ENCODE assay signal across 32 cellular contexts in the genomic region with DNA sequence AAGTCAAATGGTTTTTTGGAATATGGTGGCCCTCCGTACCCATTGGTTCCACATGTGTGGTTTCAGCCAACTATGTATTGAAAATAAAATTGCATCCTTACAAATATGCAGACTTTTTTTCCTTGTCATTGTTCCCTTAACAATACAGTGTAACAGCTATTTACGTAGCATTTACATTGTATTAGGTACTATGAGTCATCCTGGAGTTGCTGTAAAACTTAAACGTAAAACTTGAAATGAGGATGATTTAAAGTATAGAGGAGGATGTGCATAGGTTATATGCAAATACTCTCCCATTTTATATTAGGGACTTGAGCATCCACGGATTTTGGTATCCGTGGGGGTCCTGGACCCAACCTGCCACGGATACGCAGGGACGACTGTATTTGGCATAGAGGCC. TPM values are rescaled to one million over a fixed set of nuclear protein-coding genes. Genes with fewer than 3 reads are reported as not detected.
"Had no signal": no experiment of that assay in that cellular context is flagged by ENCODE, and none has a peak within 500 bp of the region (broad histone marks: within the 10 kb centered on the region; RNA-seq: fewer than 3 reads in every experiment).

No MANE protein-coding gene starts in this region.

- H3K4me3 Mint-ChIP-seq: activated CD4-positive, alpha-beta memory T cell treated with anti-CD3 and anti-CD28 coated beads, Interleukin-2, amount 10 ng/mL, durations not matched to agents 7 days and 5 days; activated CD4-positive, alpha-beta T cell treated with anti-CD3 and anti-CD28 coated beads, Interleukin-2, amount 10 ng/mL, durations not matched to agents 7 days and 5 days; activated naive CD4-positive, alpha-beta T cell treated with anti-CD3 and anti-CD28 coated beads, Interleukin-2, amount 10 ng/mL, durations not matched to agents 7 days and 5 days; activated T-helper 1 cell treated with anti-CD3 and anti-CD28 coated beads, Interleukin-12 subunit alpha, Interleukin-12 subunit beta, Interleukin-2, Interleukin-4 antibody, amounts not matched to agents 30 ng/mL and 10 ng/mL and 1 ng/mL, durations not matched to agents 14 hours and 24 hours and 36 hours; brain; effector memory CD8-positive, alpha-beta T cell had no signal

- H3K4me1 ChIP-seq: ascending aorta, breast epithelium, colonic mucosa, esophagus squamous epithelium, gastroesophageal sphincter, heart right ventricle had no signal

- H3K79me2 ChIP-seq: hepatocyte had no signal

- H3K27ac Mint-ChIP-seq: activated CD4-positive, alpha-beta memory T cell treated with anti-CD3 and anti-CD28 coated beads, Interleukin-2, amount 10 ng/mL, durations not matched to agents 7 days and 5 days; activated CD4-positive, alpha-beta T cell treated with anti-CD3 and anti-CD28 coated beads, Interleukin-2, amount 10 ng/mL, durations not matched to agents 7 days and 5 days; activated naive CD4-positive, alpha-beta T cell treated with anti-CD3 and anti-CD28 coated beads, Interleukin-2, amount 10 ng/mL, durations not matched to agents 7 days and 5 days; activated T-helper 1 cell treated with anti-CD3 and anti-CD28 coated beads, Interleukin-12 subunit alpha, Interleukin-12 subunit beta, Interleukin-2, Interleukin-4 antibody, amounts not matched to agents 30 ng/mL and 10 ng/mL and 1 ng/mL, durations not matched to agents 14 hours and 24 hours and 36 hours; activated T-helper 2 cell treated with anti-CD3 and anti-CD28 coated beads, Interferon-gamma antibody, Interleukin-2, Interleukin-4, amounts not matched to agents 10 μg/mL and 5 μg/mL and 100 μg/mL, durations not matched to agents 14 hours and 24 hours and 36 hours; brain; effector memory CD8-positive, alpha-beta T cell had no signal

- DNase-seq: activated CD4-positive, alpha-beta memory T cell treated with anti-CD3 and anti-CD28 coated beads, Interleukin-2, amount 10 ng/mL, durations not matched to agents 7 days and 5 days; activated CD4-positive, alpha-beta T cell treated with anti-CD3 and anti-CD28 coated beads for 1 hour; activated CD4-positive, alpha-beta T cell treated with anti-CD3 and anti-CD28 coated beads for 4 hours; activated CD4-positive, alpha-beta T cell treated with anti-CD3 and anti-CD28 coated beads, Interleukin-2, amount 10 ng/mL, durations not matched to agents 7 days and 5 days; activated CD4-positive, alpha-beta T cell treated with anti-CD3 and anti-CD28 coated beads, Interleukin-2, amount 50 U/mL, for 4 hours; activated effector memory CD4-positive, alpha-beta T cell treated with anti-CD3 and anti-CD28 coated beads, Interleukin-2, amount 50 U/mL, for 16 hours; activated naive CD4-positive, alpha-beta T cell treated with anti-CD3 and anti-CD28 coated beads, Interleukin-2, amount 10 ng/mL, durations not matched to agents 7 days and 5 days; activated T-cell treated with anti-CD3 and anti-CD28 coated beads, Interleukin-2, amount 50 U/mL, for 1 hour; activated T-cell treated with anti-CD3 and anti-CD28 coated beads, Interleukin-2, amount 50 U/mL, for 48 hours; central memory CD4-positive, alpha-beta T cell; cerebellar nuclear complex; colonic mucosa; dorsolateral prefrontal cortex; effector memory CD8-positive, alpha-beta T cell; esophagus squamous epithelium; foreskin melanocyte; heart right ventricle; T-helper 2 cell had no signal

- H3K9me3 Mint-ChIP-seq: activated CD4-positive, alpha-beta memory T cell treated with anti-CD3 and anti-CD28 coated beads, Interleukin-2, amount 10 ng/mL, durations not matched to agents 7 days and 5 days; activated CD4-positive, alpha-beta T cell treated with anti-CD3 and anti-CD28 coated beads, Interleukin-2, amount 10 ng/mL, durations not matched to agents 7 days and 5 days; activated naive CD4-positive, alpha-beta T cell treated with anti-CD3 and anti-CD28 coated beads, Interleukin-2, amount 10 ng/mL, durations not matched to agents 7 days and 5 days; activated naive CD4-positive, alpha-beta T cell treated with anti-CD3 and anti-CD28 coated beads, Interleukin-2, amount 50 U/mL, for 72 hours; activated T-helper 1 cell treated with anti-CD3 and anti-CD28 coated beads, Interleukin-12 subunit alpha, Interleukin-12 subunit beta, Interleukin-2, Interleukin-4 antibody, amounts not matched to agents 30 ng/mL and 10 ng/mL and 1 ng/mL, durations not matched to agents 14 hours and 24 hours and 36 hours; activated T-helper 2 cell treated with anti-CD3 and anti-CD28 coated beads, Interferon-gamma antibody, Interleukin-2, Interleukin-4, amounts not matched to agents 10 μg/mL and 5 μg/mL and 100 μg/mL, durations not matched to agents 14 hours and 24 hours and 36 hours; brain; effector memory CD8-positive, alpha-beta T cell had no signal

- H3K4me2 ChIP-seq: hepatocyte had no signal

- H3K27me3 ChIP-seq: ascending aorta, breast epithelium, cardiac muscle cell, colonic mucosa, dorsolateral prefrontal cortex, esophagus squamous epithelium, gastroesophageal sphincter, heart right ventricle, hepatocyte had no signal

- H3K36me3 ChIP-seq: breast epithelium, colonic mucosa had no signal

- H3K27me3 Mint-ChIP-seq: activated CD4-positive, alpha-beta memory T cell treated with anti-CD3 and anti-CD28 coated beads, Interleukin-2, amount 10 ng/mL, durations not matched to agents 7 days and 5 days; activated CD4-positive, alpha-beta T cell treated with anti-CD3 and anti-CD28 coated beads, Interleukin-2, amount 10 ng/mL, durations not matched to agents 7 days and 5 days; activated naive CD4-positive, alpha-beta T cell treated with anti-CD3 and anti-CD28 coated beads, Interleukin-2, amount 10 ng/mL, durations not matched to agents 7 days and 5 days; brain; effector memory CD8-positive, alpha-beta T cell had no signal

- H3K4me3 ChIP-seq: ascending aorta, breast epithelium, cardiac muscle cell, colonic mucosa, dorsolateral prefrontal cortex, esophagus squamous epithelium, gastroesophageal sphincter, heart right ventricle, hepatocyte had no signal

- H3K27ac ChIP-seq: ascending aorta, breast epithelium, cardiac muscle cell, colonic mucosa, dorsolateral prefrontal cortex, epithelial cell of prostate, esophagus squamous epithelium, gastroesophageal sphincter, heart right ventricle, hepatocyte had no signal

- H3K4me1 Mint-ChIP-seq: activated CD4-positive, alpha-beta T cell treated with anti-CD3 and anti-CD28 coated beads, Interleukin-2, amount 10 ng/mL, durations not matched to agents 7 days and 5 days; activated naive CD4-positive, alpha-beta T cell treated with anti-CD3 and anti-CD28 coated beads, Interleukin-2, amount 10 ng/mL, durations not matched to agents 7 days and 5 days; brain had no signal

- H3K9me3 ChIP-seq: ascending aorta, breast epithelium, colonic mucosa, esophagus squamous epithelium, gastroesophageal sphincter, heart right ventricle had no signal

- ATAC-seq: activated naive CD4-positive, alpha-beta T cell treated with anti-CD3 and anti-CD28 coated beads, Interleukin-2, amount 50 U/mL, for 72 hours; effector memory CD8-positive, alpha-beta T cell; gastroesophageal sphincter; heart right ventricle had no signal

- H2AFZ ChIP-seq: hepatocyte had no signal

RNA-seq across cellular contexts. Expression of a gene that starts 43.2 kb away (rescaled TPM):
- total RNA-seq: activated CD4-positive, alpha-beta memory T cell treated with anti-CD3 and anti-CD28 coated beads, Interleukin-2, amount 10 ng/mL, durations not matched to agents 7 days and 5 days; activated T-helper 1 cell treated with anti-CD3 and anti-CD28 coated beads, Interleukin-12 subunit alpha, Interleukin-12 subunit beta, Interleukin-2, Interleukin-4 antibody, amounts not matched to agents 30 ng/mL and 10 ng/mL and 1 ng/mL, durations not matched to agents 14 hours and 24 hours and 36 hours; activated T-helper 2 cell treated with anti-CD3 and anti-CD28 coated beads, Interferon-gamma antibody, Interleukin-2, Interleukin-4, amounts not matched to agents 10 μg/mL and 5 μg/mL and 100 μg/mL, durations not matched to agents 14 hours and 24 hours and 36 hours; ascending aorta; colonic mucosa; esophagus squamous epithelium; fibroblast of lung; fibroblast of villous mesenchyme; gastroesophageal sphincter; glomerular endothelial cell; hepatocyte; T-helper 1 cell treated with Interleukin-12 subunit alpha and Interleukin-12 subunit beta and Interleukin-4 antibody, amounts not matched to agents 30 ng/mL and 1 ng/mL, for 36 hours had no signal
